ENCODE assay signal across 24 cellular contexts in genomic region chr10:13183625-13184024, GRCh38. TPM values are rescaled to one million over a fixed set of nuclear protein-coding genes. Genes with fewer than 3 reads are reported as not detected.
DNase-seq lines count a peak whose midpoint lies in the region; ATAC-seq, FAIRE-seq and TF ChIP-seq lines count a peak whose summit lies in the region.
"Had no signal": no experiment of that assay in that cellular context is flagged by ENCODE, and none has a peak within 500 bp of the region (broad histone marks: within the 10 kb centered on the region; RNA-seq: fewer than 3 reads in every experiment).

No MANE protein-coding gene starts in this region.

- H3K4me1 Mint-ChIP-seq in mesothelial cell of epicardium = no peaks in the 10 kb centered on the region
- H3K4me1 Mint-ChIP-seq: activated T-helper 17 cell treated with anti-CD3 and anti-CD28 coated beads, Interleukin-2, amount 50 U/mL, for 72 hours; WTC11 had no signal

- FAIRE-seq in GM18507 (lab: Jason Lieb, UNC) = peak; percentile 62

- H3K36me3 Mint-ChIP-seq in mesothelial cell of epicardium = peaks cover 22% of the 10 kb centered on the region

- DNase-seq in GM18507 (ENCODE audit: extremely low spot score, insufficient read length, low read depth) (no peak), kidney tubule cell (ENCODE audit: low spot score) (peak; percentile 57), mesothelial cell of epicardium (ENCODE audit: low spot score in 2 of 2, unreplicated experiment in 2 of 2) (no peak), SW 1271 (lab: John Stamatoyannopoulos, UW) (no peak), SJCRH30 (no peak)
- DNase-seq in activated CD4-positive, alpha-beta T cell treated with anti-CD3 and anti-CD28 coated beads, Interleukin-2, amount 50 U/mL, for 1 hour = no peak
- DNase-seq: adrenal gland; EL; left ventricle myocardium inferior; NCI-H748 treated with DMSO at 0.1 percent for 48 hours; SHP77 treated with DMSO at 0.1 percent for 48 hours; stimulated activated CD8-positive, alpha-beta memory T cell treated with anti-CD3 and anti-CD28 coated beads, Interleukin-4, amount 100 ng/mL, for 48 hours; T-helper 2 cell had no signal

- H3K4me3 ChIP-seq in SJCRH30 = no peak overlapping the region
- H3K4me3 ChIP-seq: adrenal gland, cardiac muscle cell, left ventricle myocardium inferior, thoracic aorta had no signal

- H3K4me1 ChIP-seq in SJCRH30 = no peaks in the 10 kb centered on the region
- H3K4me1 ChIP-seq: adrenal gland, left ventricle myocardium inferior had no signal

- no peak overlapping the region for H3K27ac Mint-ChIP-seq in mesothelial cell of epicardium
- H3K27ac Mint-ChIP-seq: activated T-helper 17 cell treated with anti-CD3 and anti-CD28 coated beads, Interleukin-2, amount 50 U/mL, for 72 hours; WTC11 had no signal

- H3K9me3 ChIP-seq in SJCRH30 (replicated peaks) = no peaks in the 10 kb centered on the region
- H3K9me3 ChIP-seq: adrenal gland, left ventricle myocardium inferior, neutrophil, thoracic aorta had no signal

- no peak for TF ChIP-seq CTCF in mesothelial cell of epicardium (IDR thresholded peaks at IDR 0.05; ENCODE audit: unreplicated experiment)

- no peaks in the 10 kb centered on the region for H3K27me3 ChIP-seq in SJCRH30
- H3K27me3 ChIP-seq: adrenal gland, cardiac muscle cell, neutrophil had no signal

- no peak overlapping the region for H3K27ac ChIP-seq in SJCRH30
- H3K27ac ChIP-seq: adrenal gland, cardiac muscle cell, KMS-11, left ventricle myocardium inferior, neutrophil, thoracic aorta had no signal

- H3K27me3 Mint-ChIP-seq in mesothelial cell of epicardium (ENCODE audit: low read depth) = no peaks in the 10 kb centered on the region
- H3K27me3 Mint-ChIP-seq: activated T-helper 17 cell treated with anti-CD3 and anti-CD28 coated beads, Interleukin-2, amount 50 U/mL, for 72 hours had no signal

- peaks cover 4% of the 10 kb centered on the region for H3K9me3 Mint-ChIP-seq in mesothelial cell of epicardium
- H3K9me3 Mint-ChIP-seq: activated T-helper 17 cell treated with anti-CD3 and anti-CD28 coated beads, Interleukin-2, amount 50 U/mL, for 72 hours had no signal

- peaks cover 79% of the 10 kb centered on the region for H3K36me3 ChIP-seq in SJCRH30
- H3K36me3 ChIP-seq: adrenal gland, left ventricle myocardium inferior, thoracic aorta had no signal

- H3K4me3 Mint-ChIP-seq in mesothelial cell of epicardium = no peak overlapping the region
- H3K4me3 Mint-ChIP-seq: activated T-helper 17 cell treated with anti-CD3 and anti-CD28 coated beads, Interleukin-2, amount 50 U/mL, for 72 hours; WTC11 had no signal

- ATAC-seq in GM19463 (IDR thresholded peaks at IDR 0.05; ENCODE audit: unreplicated experiment) (peak; percentile 65), HG02885 (IDR thresholded peaks at IDR 0.05; ENCODE audit: poor library complexity, unreplicated experiment) (peak; percentile 75)
- ATAC-seq: activated T-helper 17 cell treated with anti-CD3 and anti-CD28 coated beads, Interleukin-2, amount 50 U/mL, for 72 hours; esophagus mucosa; WTC11 had no signal

RNA-seq across cellular contexts. Expression of gene MCM10, which starts 22.3 kb away (rescaled TPM):
- total RNA-seq in mesothelial cell of epicardium = 10.4 to 14.8 TPM (median 12.5 TPM) in 3 replicates
- 49.5 and 53.1 TPM in 2 replicates for total RNA-seq in SJCRH30 (2014; rRNA removed; shearing (Covaris generic))

RNA-seq across cellular contexts. Expression of gene UCMA, which starts 50.5 kb away (rescaled TPM):
- total RNA-seq in mesothelial cell of epicardium = not detected in 3 replicates
- not detected in 2 replicates for total RNA-seq in SJCRH30 (2014; rRNA removed; shearing (Covaris generic))
- total RNA-seq: activated T-helper 17 cell treated with anti-CD3 and anti-CD28 coated beads, Interleukin-2, amount 50 U/mL, for 72 hours; adrenal gland; cardiac muscle cell; esophagus mucosa; glomerular endothelial cell; left ventricle myocardium inferior; OCI-LY7; thoracic aorta had no signal
